Comparison of ENCODE assay signal across 8 cellular contexts in the genomic region with DNA sequence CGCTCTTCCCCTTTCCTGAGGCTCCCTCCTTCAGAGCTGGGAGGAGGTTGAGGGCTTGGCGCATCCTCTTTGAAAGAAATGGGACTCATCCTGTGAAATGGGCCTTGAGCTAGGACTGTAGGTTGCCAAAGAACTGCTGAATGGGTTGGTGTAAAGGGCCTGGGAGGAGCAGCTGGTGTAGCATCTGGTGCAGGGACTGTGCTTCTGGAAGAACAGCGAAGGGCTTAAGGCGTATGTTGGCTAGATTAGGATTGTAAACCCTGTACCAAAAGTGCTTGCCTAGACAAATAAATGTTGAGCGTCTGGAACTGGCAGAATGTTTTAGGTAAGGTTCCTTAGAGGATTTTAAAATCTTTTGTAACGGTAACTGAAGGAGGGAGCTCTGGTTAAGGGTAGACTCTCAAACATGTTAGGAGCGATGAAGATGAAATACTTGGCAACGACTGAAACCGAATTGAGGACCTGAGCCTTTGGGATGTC. TPM values are rescaled to one million over a fixed set of nuclear protein-coding genes. Genes with fewer than 3 reads are reported as not detected.
DNase-seq lines count a peak whose midpoint lies in the region; ATAC-seq and TF ChIP-seq lines count a peak whose summit lies in the region.

No MANE protein-coding gene starts in this region.

- no peaks in the 10 kb centered on the region for H3K36me3 ChIP-seq in ascending aorta
- peaks cover 4% of the 10 kb centered on the region; the same call in 1 of the 2 replicates for H3K36me3 ChIP-seq in iPS-20b (ENCODE audit: insufficient read depth, low read depth, low read length)

- H3K4me1 Mint-ChIP-seq in stimulated activated naive B cell treated with anti-CD40 and anti-IgM and Interleukin-4, amounts not matched to agents 10 μg/mL and 1 μg/mL and 100 μg/mL, for 72 hours, result peaks cover 31 to 41% of the 10 kb centered on the region in 2 donors

- H3K9me3 ChIP-seq in ascending aorta (no peaks in the 10 kb centered on the region), iPS-20b (ENCODE audit: insufficient read depth, low read depth, low read length) (no peaks in the 10 kb centered on the region)

- peak; percentile 5 to 8 for ATAC-seq in stimulated activated naive B cell treated with anti-CD40 and anti-IgM and Interleukin-4, amounts not matched to agents 10 μg/mL and 1 μg/mL and 100 μg/mL, for 72 hours (replicated peaks)

- no peaks in the 10 kb centered on the region for H3K27me3 Mint-ChIP-seq in stimulated activated naive B cell treated with anti-CD40 and anti-IgM and Interleukin-4, amounts not matched to agents 10 μg/mL and 1 μg/mL and 100 μg/mL, for 72 hours

- H3K4me1 ChIP-seq in ascending aorta (peaks cover 3 to 31% of the 10 kb centered on the region in 2 donors), iPS-20b (ENCODE audit: insufficient read depth, low read length) (no peaks in the 10 kb centered on the region)

- H3K9ac ChIP-seq in iPS-20b (ENCODE audit: low read depth, low read length), result peak overlapping the region; percentile 94

- H3K36me3 Mint-ChIP-seq in stimulated activated naive B cell treated with anti-CD40 and anti-IgM and Interleukin-4, amounts not matched to agents 10 μg/mL and 1 μg/mL and 100 μg/mL, for 72 hours, result peaks cover 39 to 50% of the 10 kb centered on the region in 2 donors

- intact Hi-C loops in ascending aorta (cut with DNase I), result loop anchor here (1.0 to 5.0 kb wide), 3 partner anchors 21 to 827 kb away; a partner anchor contains a TSS

- peak; percentile 53 for DNase-seq in SIG-M5 treated with dmso at 0.1 percent for 504 hours (lab: John Stamatoyannopoulos, UW; ENCODE audit: unreplicated experiment)
- no peak for DNase-seq in SIG-M5 (lab: John Stamatoyannopoulos, UW)
- peak; percentile 38 for DNase-seq in HCEC 1CT
- peak; percentile 62 for DNase-seq in NCI-H146 (lab: John Stamatoyannopoulos, UW)
- DNase-seq in ascending aorta (ENCODE audit: low spot score in 2 of 2), result no peak
- DNase-seq in stimulated activated naive B cell treated with anti-CD40 and anti-IgM and Interleukin-4, amounts not matched to agents 10 μg/mL and 1 μg/mL and 100 μg/mL, for 72 hours, result no peak
- DNase-seq in NCI-H2107 (lab: John Stamatoyannopoulos, UW), result no peak

- H3K27ac ChIP-seq in ascending aorta, result peak overlapping the region; percentile 95 to 98
- H3K27ac ChIP-seq in iPS-20b (ENCODE audit: low read length), result peak overlapping the region; percentile 96

- H3K4me3 ChIP-seq in ascending aorta (peak overlapping the region; percentile 86 to 93), iPS-20b (ENCODE audit: low read length) (peak overlapping the region; percentile 81)

- H3K27me3 ChIP-seq in ascending aorta (no peaks in the 10 kb centered on the region), iPS-20b (ENCODE audit: insufficient read depth, low read length) (no peaks in the 10 kb centered on the region)

- H3K4me3 Mint-ChIP-seq in stimulated activated naive B cell treated with anti-CD40 and anti-IgM and Interleukin-4, amounts not matched to agents 10 μg/mL and 1 μg/mL and 100 μg/mL, for 72 hours, result peak overlapping the region; percentile 95 to 96

- H3K27ac Mint-ChIP-seq in stimulated activated naive B cell treated with anti-CD40 and anti-IgM and Interleukin-4, amounts not matched to agents 10 μg/mL and 1 μg/mL and 100 μg/mL, for 72 hours, result peak overlapping the region; percentile 100

- peaks cover 4% of the 10 kb centered on the region in 2 donors for H3K9me3 Mint-ChIP-seq in stimulated activated naive B cell treated with anti-CD40 and anti-IgM and Interleukin-4, amounts not matched to agents 10 μg/mL and 1 μg/mL and 100 μg/mL, for 72 hours

- TF ChIP-seq CTCF in ascending aorta (IDR thresholded peaks at IDR 0.05), result no peak

RNA-seq across cellular contexts. Expression of a gene that starts 0.6 kb away (rescaled TPM):
- 1.5 TPM for total RNA-seq in ascending aorta

RNA-seq across cellular contexts. Expression of a gene that starts 27.4 kb away (rescaled TPM):
- total RNA-seq in ascending aorta, result 41.6 TPM

Comparison
In these comparisons a context has a peak if more than half of its experiments do, and no peak if none do; other contexts are left out.
1. DNase-seq: peak in SIG-M5 treated with dmso at 0.1 percent for 504 hours (single experiment), HCEC 1CT (single experiment) and NCI-H146 (single experiment); none in SIG-M5 (single experiment), ascending aorta (0 of 2), stimulated activated naive B cell treated with anti-CD40 and anti-IgM and Interleukin-4, amounts not matched to agents 10 μg/mL and 1 μg/mL and 100 μg/mL, for 72 hours (single experiment) and NCI-H2107 (single experiment).